ENCODE assay signal across 1 cellular context in genomic region chr16:88853336-88853941, GRCh38.
TF ChIP-seq lines count a peak whose summit lies in the region.

No MANE protein-coding gene starts in this region.

TF ChIP-seq in IMR-90, 13 proteins besides CTCF, POLR2A, EP300 and RAD21:
- no peak for TF ChIP-seq MAFK (IDR thresholded peaks at IDR 0.05; ENCODE audit: low read depth, low read length)
- TF ChIP-seq SMC3 (IDR thresholded peaks at IDR 0.05; ENCODE audit: low read depth, low read length) = no peak
- TF ChIP-seq ELK1 (IDR thresholded peaks at IDR 0.05; ENCODE audit: borderline replicate concordance, low read depth, low read length) = no peak
- TF ChIP-seq USF2 (IDR thresholded peaks at IDR 0.05; ENCODE audit: low read depth, low read length) = no peak
- TF ChIP-seq RFX5 (IDR thresholded peaks at IDR 0.05; ENCODE audit: low read depth, low read length) = no peak
